8 cellular contexts compared by ENCODE assay signal in the genomic region with DNA sequence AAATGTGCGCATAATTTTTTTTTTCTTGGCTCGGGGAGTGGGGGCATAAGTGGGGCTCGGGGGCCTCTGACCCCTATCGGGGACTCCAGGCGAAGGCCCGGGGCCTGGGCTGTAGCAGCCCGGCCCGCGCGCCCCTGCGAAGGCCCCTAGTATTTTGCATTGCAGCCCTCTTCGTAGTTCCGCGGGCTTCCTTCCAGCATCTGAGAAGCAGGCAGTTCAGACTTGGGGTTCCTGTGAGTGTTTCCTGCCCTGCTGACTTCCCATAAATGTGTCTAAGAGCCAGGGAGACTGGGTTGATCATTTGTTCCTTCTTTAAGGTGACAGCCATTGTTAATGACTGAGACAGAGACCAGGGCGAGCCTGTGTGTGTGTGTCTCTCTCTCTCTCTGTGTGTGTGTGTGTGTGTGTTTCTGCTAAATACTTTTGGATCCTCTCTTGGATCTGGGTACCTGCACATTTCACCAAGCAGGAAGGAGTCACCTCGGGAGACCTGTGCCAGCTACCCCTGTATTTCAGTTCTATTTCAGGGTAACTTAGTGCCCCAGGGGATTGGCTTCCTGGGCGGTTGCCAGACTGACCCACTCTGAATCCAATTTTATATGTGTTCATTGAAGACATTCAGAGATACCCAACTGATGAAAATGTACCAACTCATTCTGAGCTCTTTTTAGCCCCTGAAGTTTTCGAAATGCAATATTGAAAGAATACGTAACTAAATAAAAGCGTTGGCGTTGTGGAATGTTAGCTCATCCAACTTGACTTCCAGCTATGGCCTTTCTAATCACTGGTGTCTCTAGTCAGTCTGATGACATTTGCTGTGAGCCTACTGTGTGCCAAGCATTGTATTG. TPM values are rescaled to one million over a fixed set of nuclear protein-coding genes. Genes with fewer than 3 reads are reported as not detected.
A peak's percentile ranks its signal among the peaks of the same experiment; 100 is the strongest.
DNase-seq lines count a peak whose midpoint lies in the region; TF ChIP-seq lines count a peak whose summit lies in the region.

No MANE protein-coding gene starts in this region.

- H3K27ac ChIP-seq in substantia nigra (ENCODE audit: low read depth, low read length, poor library complexity, severe bottlenecking), result peak overlapping the region; percentile 89

- H3K36me3 ChIP-seq in H7 (replicated peaks; ENCODE audit: control insufficient read depth, insufficient read depth, low read length), result peaks cover 2% of the 10 kb centered on the region; the same call in 1 of the 2 replicates

- CTCF ChIA-PET in activated CD4-positive, alpha-beta memory T cell treated with anti-CD3 and anti-CD28 coated beads for 36 hours (lab: Charles Lee), result no interaction called here

- no peaks in the 10 kb centered on the region for H3K27me3 Mint-ChIP-seq in activated CD4-positive, alpha-beta memory T cell treated with anti-CD3 and anti-CD28 coated beads for 36 hours
- no peaks in the 10 kb centered on the region for H3K27me3 Mint-ChIP-seq in mesothelial cell of epicardium (ENCODE audit: low read depth)

- POLR2A ChIA-PET in activated CD4-positive, alpha-beta memory T cell treated with anti-CD3 and anti-CD28 coated beads for 36 hours (lab: Charles Lee), result no interaction called here

- intact Hi-C loops in activated CD4-positive, alpha-beta memory T cell treated with anti-CD3 and anti-CD28 coated beads for 36 hours (cut with micrococcal nuclease), result loop anchor here (5.0 to 10.0 kb wide), 4 partner anchors 351 to 1449 kb away; partner anchors contain the start of genes COMMD3 and DNAJC1

- H3K27me3 ChIP-seq in H7 (ENCODE audit: control insufficient read depth, insufficient read depth, low read length), result no peaks in the 10 kb centered on the region

- H3K4me3 Mint-ChIP-seq in activated CD4-positive, alpha-beta memory T cell treated with anti-CD3 and anti-CD28 coated beads for 36 hours, result peak overlapping the region; percentile 94
- H3K4me3 Mint-ChIP-seq in mesothelial cell of epicardium, result peak overlapping the region; percentile 83

- peaks cover 5% of the 10 kb centered on the region for H3K36me3 Mint-ChIP-seq in activated CD4-positive, alpha-beta memory T cell treated with anti-CD3 and anti-CD28 coated beads for 36 hours
- H3K36me3 Mint-ChIP-seq in mesothelial cell of epicardium, result peaks cover 36% of the 10 kb centered on the region

- H3K4me3 ChIP-seq in H7 (ENCODE audit: insufficient read depth, low read depth, low read length) (peak overlapping the region; percentile 65), epithelial cell of esophagus (ENCODE audit: low read length) (peak overlapping the region; percentile 71)

- H3K27ac Mint-ChIP-seq in activated CD4-positive, alpha-beta memory T cell treated with anti-CD3 and anti-CD28 coated beads for 36 hours, result peak overlapping the region; percentile 88
- H3K27ac Mint-ChIP-seq in mesothelial cell of epicardium, result peak overlapping the region; percentile 95

- peaks cover 44% of the 10 kb centered on the region for H3K4me1 Mint-ChIP-seq in activated CD4-positive, alpha-beta memory T cell treated with anti-CD3 and anti-CD28 coated beads for 36 hours (ENCODE audit: low read depth)
- H3K4me1 Mint-ChIP-seq in mesothelial cell of epicardium, result peaks cover 29% of the 10 kb centered on the region

- peaks cover 9% of the 10 kb centered on the region for H3K9me3 Mint-ChIP-seq in activated CD4-positive, alpha-beta memory T cell treated with anti-CD3 and anti-CD28 coated beads for 36 hours
- H3K9me3 Mint-ChIP-seq in mesothelial cell of epicardium, result peaks cover 60% of the 10 kb centered on the region

- TF ChIP-seq CTCF in epithelial cell of esophagus (IDR thresholded peaks at IDR 0.05; ENCODE audit: insufficient read depth, low read depth, low read length, missing control alignments) (no peak), mesothelial cell of epicardium (IDR thresholded peaks at IDR 0.05; ENCODE audit: unreplicated experiment) (no peak)

- DNase-seq in NCI-H146 (lab: John Stamatoyannopoulos, UW), result peak; percentile 48
- no peak for DNase-seq in NCI-H146 treated with DMSO at 0.1 percent for 48 hours (lab: John Stamatoyannopoulos, UW; ENCODE audit: unreplicated experiment)
- no peak for DNase-seq in H7
- DNase-seq in Kasumi-1 (lab: John Stamatoyannopoulos, UW), result peak; percentile 80 to 85
- DNase-seq in activated CD4-positive, alpha-beta memory T cell treated with anti-CD3 and anti-CD28 coated beads for 36 hours, result peak; percentile 41
- peak; percentile 43 for DNase-seq in epithelial cell of esophagus (ENCODE audit: low read depth)
- DNase-seq in mesothelial cell of epicardium (ENCODE audit: low spot score in 2 of 2, unreplicated experiment in 2 of 2), result peak in 1 of 2 experiments; percentile 53
- DNase-seq in substantia nigra (lab: John Stamatoyannopoulos, UW), result peak in 23 of 49 donors; percentile 14 to 62 (median 34)

RNA-seq across cellular contexts. Expression of gene MSRB2, which starts 0.8 kb away (rescaled TPM):
- total RNA-seq in H7 (2014; rRNA removed; shearing (Covaris generic)), result 17.5 and 19.2 TPM in 2 replicates
- 10 to 100 TPM in 1 of 2 experiments, 1 to 10 TPM in 1; 9.4 to 11.1 TPM for total RNA-seq in activated CD4-positive, alpha-beta memory T cell treated with anti-CD3 and anti-CD28 coated beads for 36 hours
- 25.6 to 33.9 TPM (median 28.9 TPM) in 3 replicates for total RNA-seq in mesothelial cell of epicardium

Comparison
In these comparisons a context has a peak if more than half of its experiments do, and no peak if none do; other contexts are left out.
1. DNase-seq: peak in NCI-H146 (single experiment), Kasumi-1 (2 of 2), activated CD4-positive, alpha-beta memory T cell treated with anti-CD3 and anti-CD28 coated beads for 36 hours (single experiment) and epithelial cell of esophagus (single experiment); none in NCI-H146 treated with DMSO at 0.1 percent for 48 hours (single experiment) and H7 (single experiment).